In the genomic region with DNA sequence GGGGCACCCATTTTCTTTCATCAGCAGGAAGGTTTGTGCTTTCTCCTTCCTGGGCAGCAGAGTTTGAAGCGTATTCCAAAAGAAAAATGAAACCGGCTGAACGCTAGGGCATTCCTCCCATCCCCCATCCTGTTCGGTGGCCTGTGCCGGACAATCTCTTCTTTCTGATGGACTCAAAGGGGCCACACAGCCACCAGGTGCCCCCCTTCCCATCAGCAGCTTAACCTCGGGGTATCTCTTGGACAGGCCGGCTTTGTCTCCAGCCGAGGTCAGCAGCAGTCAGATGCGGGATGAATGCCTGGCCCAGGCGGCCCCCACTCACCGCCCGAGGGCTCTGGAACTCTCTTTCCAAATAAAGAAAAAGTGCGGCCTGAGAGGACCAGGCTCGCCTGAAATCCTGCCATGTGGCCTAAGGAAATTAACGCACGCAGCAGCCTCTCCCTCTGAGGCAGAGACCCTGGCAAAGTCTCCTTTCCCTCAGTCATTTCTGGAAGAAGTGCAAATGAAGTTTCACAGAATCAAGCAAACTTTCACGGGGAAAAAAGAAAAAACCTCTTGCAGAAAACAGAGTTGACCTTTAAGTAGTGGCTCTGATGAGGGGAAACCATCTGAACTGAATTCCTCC, we compare ENCODE assay signal across 8 cellular contexts.
DNase-seq lines count a peak whose midpoint lies in the region; ATAC-seq and TF ChIP-seq lines count a peak whose summit lies in the region.

No MANE protein-coding gene starts in this region.

- H3K36me3 ChIP-seq in adrenal gland (replicated peaks in 1 of 2): no peaks in the 10 kb centered on the region
- no peaks in the 10 kb centered on the region for H3K36me3 ChIP-seq in skeletal muscle tissue (ENCODE audit: control insufficient read depth in 3 of 3, insufficient read depth in 3 of 3, low read length in 3 of 3)

- H3K9ac ChIP-seq in skeletal muscle tissue (ENCODE audit: low read depth in 1 of 3, low read length in 3 of 3): peak overlapping the region; percentile 79 to 85 (median 84)

- intact Hi-C loops in adrenal gland (cut with DNase I): no loop called here

- H3K27ac ChIP-seq in adrenal gland: peak overlapping the region; percentile 74 to 98 (median 95)
- H3K27ac ChIP-seq in skeletal muscle tissue (ENCODE audit: low read depth, low read length): peak overlapping the region; percentile 97

- TF ChIP-seq POLR2A in adrenal gland (IDR thresholded peaks at IDR 0.05): no peak

- 4 to 13% (median 7%) methylated on average over 8 to 17 of the region's 17 CpGs for WGBS in adrenal gland, 4 donors

- H3K9me3 ChIP-seq in adrenal gland (replicated peaks in 1 of 3): no peaks in the 10 kb centered on the region
- H3K9me3 ChIP-seq in skeletal muscle tissue (ENCODE audit: control insufficient read depth in 3 of 3, low read length in 3 of 3): no peaks in the 10 kb centered on the region

- no peak for ATAC-seq in esophagus mucosa
- ATAC-seq in GM19023 (IDR thresholded peaks at IDR 0.05; ENCODE audit: unreplicated experiment): no peak

- TF ChIP-seq CTCF in adrenal gland (IDR thresholded peaks at IDR 0.05) (no peak), GM20000 (IDR thresholded peaks at IDR 0.05; ENCODE audit: extremely low read depth, missing control alignments) (no peak)

- H3K4me1 ChIP-seq in adrenal gland (replicated peaks in 1 of 2) (peaks cover 34 to 62% of the 10 kb centered on the region in 2 donors), skeletal muscle tissue (ENCODE audit: control insufficient read depth in 3 of 3, insufficient read depth in 3 of 3, low read length in 3 of 3) (peaks cover 58 to 70% (median 64%) of the 10 kb centered on the region in 3 donors)

- DNase-seq in stimulated activated CD4-positive, alpha-beta T cell treated with anti-CD3 and anti-CD28 coated beads, Interleukin-15, amount 100 ng/mL, for 24 hours: peak; percentile 26
- no peak for DNase-seq in stimulated activated CD4-positive, alpha-beta T cell treated with anti-CD3 and anti-CD28 coated beads, Interleukin-12 subunit alpha, Interleukin-12 subunit beta, amount 100 ng/mL, for 4 hours
- peak; percentile 41 to 74 (median 54) for DNase-seq in adrenal gland
- peak in 42 of 51 donors; percentile 34 to 89 (median 72) for DNase-seq in hypothalamus (lab: John Stamatoyannopoulos, UW)
- no peak for DNase-seq in GM20000 (ENCODE audit: low spot score)

- H3K4me3 ChIP-seq in adrenal gland (peak overlapping the region in 2 of 4 donors; percentile 12 to 38), skeletal muscle tissue (ENCODE audit: low read length in 3 of 3) (peak overlapping the region; percentile 70 to 76 (median 72))

- H3K27me3 ChIP-seq in adrenal gland: no peaks in the 10 kb centered on the region
- no peaks in the 10 kb centered on the region for H3K27me3 ChIP-seq in skeletal muscle tissue (ENCODE audit: control insufficient read depth in 3 of 3, insufficient read depth in 3 of 3, low read length in 3 of 3)

Comparison
In these comparisons a context has a peak if more than half of its experiments do, and no peak if none do; other contexts are left out.
1. DNase-seq: peak in stimulated activated CD4-positive, alpha-beta T cell treated with anti-CD3 and anti-CD28 coated beads, Interleukin-15, amount 100 ng/mL, for 24 hours (single experiment), adrenal gland (7 of 7) and hypothalamus (42 of 51); none in stimulated activated CD4-positive, alpha-beta T cell treated with anti-CD3 and anti-CD28 coated beads, Interleukin-12 subunit alpha, Interleukin-12 subunit beta, amount 100 ng/mL, for 4 hours (single experiment) and GM20000 (single experiment).